14 cellular contexts compared by ENCODE assay signal in the genomic region with DNA sequence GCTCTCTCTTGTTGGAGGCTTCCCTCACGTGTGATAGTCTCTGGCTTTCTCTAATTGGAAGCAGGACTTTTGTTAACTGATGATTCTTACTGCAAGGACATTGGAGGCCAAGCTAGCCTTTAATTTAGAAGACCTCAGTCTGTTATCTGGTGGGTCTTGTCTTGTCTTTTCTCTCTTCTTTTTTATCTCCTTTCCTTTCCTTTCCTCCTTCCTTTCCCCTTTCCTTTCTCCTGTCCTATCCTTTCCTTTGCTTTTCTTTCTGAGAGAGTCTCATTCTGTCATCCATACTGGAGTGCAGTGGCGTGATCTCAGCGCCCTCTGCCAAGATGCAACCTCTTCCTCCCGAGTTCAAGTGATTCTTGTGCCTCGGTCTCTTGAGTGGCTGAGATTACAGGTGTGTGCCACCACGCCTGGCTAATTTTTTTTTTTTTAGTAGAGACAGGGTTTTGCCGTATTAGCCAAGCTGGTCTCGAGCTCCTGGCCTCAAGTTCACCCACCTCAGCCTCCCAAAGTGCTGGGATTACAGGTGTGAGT. TPM values are rescaled to one million over a fixed set of nuclear protein-coding genes. Genes with fewer than 3 reads are reported as not detected.
DNase-seq lines count a peak whose midpoint lies in the region; ATAC-seq, FAIRE-seq and TF ChIP-seq lines count a peak whose summit lies in the region.
"Had no signal": no experiment of that assay in that cellular context is flagged by ENCODE, and none has a peak within 500 bp of the region (broad histone marks: within the 10 kb centered on the region; RNA-seq: fewer than 3 reads in every experiment).

No MANE protein-coding gene starts in this region.

- no peak overlapping the region for H3K4ac ChIP-seq in mesendoderm (ENCODE audit: low read depth, low read length)

- no peaks in the 10 kb centered on the region for H3K27me3 ChIP-seq in mesendoderm (ENCODE audit: insufficient read depth, low read length, poor library complexity)
- no peaks in the 10 kb centered on the region for H3K27me3 ChIP-seq in transverse colon
- H3K27me3 ChIP-seq: BE2C had no signal

- peak overlapping the region; percentile 20 for H3K27ac Mint-ChIP-seq in endothelial cell (ENCODE audit: unreplicated experiment)
- H3K27ac Mint-ChIP-seq: CD8-positive, alpha-beta T cell had no signal

- H3K9ac ChIP-seq in mesendoderm (ENCODE audit: low read length), result no peak overlapping the region

- intact Hi-C loops in transverse colon (cut with DNase I; ENCODE audit: low total_unique reads), result no loop called here

- no peaks in the 10 kb centered on the region for H3K79me2 ChIP-seq in mesendoderm (ENCODE audit: control insufficient read depth, insufficient read depth, low read length)

- peak overlapping the region; percentile 39 for H4K8ac ChIP-seq in mesendoderm (ENCODE audit: low read depth, low read length)

- in situ Hi-C loops in transverse colon (cut with MboI; ENCODE audit: low pct_ligation_motif_present in 1 of 4, low pct_unique_long_range_greater_than_20kb in 1 of 4, low sequenced_read_pairs in 3 of 4), result loop anchor here in 2 of 4 donors (25.0 kb wide), 2 partner anchors 192 to 308 kb away; a partner anchor contains a TSS

- H2BK120ac ChIP-seq in mesendoderm (ENCODE audit: low read depth, low read length), result no peak overlapping the region

- no peak overlapping the region for H3K18ac ChIP-seq in mesendoderm (ENCODE audit: low read length)

- no peak for ATAC-seq in HG03521 (IDR thresholded peaks at IDR 0.05; ENCODE audit: unreplicated experiment)
- ATAC-seq: A549; CD8-positive, alpha-beta T cell had no signal

- no peaks in the 10 kb centered on the region for H3K27me3 Mint-ChIP-seq in endothelial cell (ENCODE audit: unreplicated experiment)

- H3K9me3 ChIP-seq in HEK293 (ENCODE audit: control insufficient read depth, insufficient read depth, low read depth, low read length) (no peaks in the 10 kb centered on the region), transverse colon (no peaks in the 10 kb centered on the region)
- H3K9me3 ChIP-seq: A549, BE2C had no signal

- H3K36me3 ChIP-seq in HEK293 (ENCODE audit: control insufficient read depth in 2 of 2, insufficient read depth in 1 of 2, low read length in 2 of 2), result peaks cover 0 to 19% of the 10 kb centered on the region in 2 experiments; a peak in 2 of 3 replicates
- H3K36me3 ChIP-seq in mesendoderm (ENCODE audit: control insufficient read depth, insufficient read depth, low read length), result no peaks in the 10 kb centered on the region
- peaks cover 0 to 5% (median 0%) of the 10 kb centered on the region in 4 donors for H3K36me3 ChIP-seq in transverse colon
- H3K36me3 ChIP-seq: BE2C had no signal

- no CpG with 5 or more reads among the region's 8 CpGs for WGBS in mesendoderm (ENCODE audit: extremely low coverage, insufficient coverage, low lambda C conversion rate)
- 82 to 95% methylated on average over 1 to 8 of the region's 8 CpGs for WGBS in transverse colon (ENCODE audit: low coverage in 1 of 2), 2 donors

- H2BK15ac ChIP-seq in mesendoderm (replicated peaks; ENCODE audit: low read depth), result no peak overlapping the region

- H3K56ac ChIP-seq in mesendoderm (ENCODE audit: low read length), result no peak overlapping the region

- no peak overlapping the region for H3K23ac ChIP-seq in mesendoderm (ENCODE audit: low read length)

- no peak overlapping the region for H3K27ac ChIP-seq in HEK293 (ENCODE audit: extremely low read depth, low read depth, low read length)
- H3K27ac ChIP-seq in mesendoderm (ENCODE audit: low read depth, low read length), result no peak overlapping the region
- H3K27ac ChIP-seq in transverse colon, result no peak overlapping the region
- H3K27ac ChIP-seq: A549, C4-2B had no signal

- no peak overlapping the region for H4K5ac ChIP-seq in mesendoderm (ENCODE audit: low read length)

- no peak for TF ChIP-seq EP300 in transverse colon (IDR thresholded peaks at IDR 0.05; ENCODE audit: low read depth)

- no peak overlapping the region for H3K4me2 ChIP-seq in mesendoderm (ENCODE audit: low read length)
- H3K4me2 ChIP-seq: A549 had no signal

- H3K4me3 ChIP-seq in HEK293 (ENCODE audit: low read depth, low read length) (no peak overlapping the region), mesendoderm (ENCODE audit: low read length) (no peak overlapping the region), transverse colon (no peak overlapping the region)
- H3K4me3 ChIP-seq: A549 had no signal

- POLR2A ChIA-PET in HEK293 (lab: Yijun Ruan, JAX), result no interaction called here

- H3K36me3 Mint-ChIP-seq in endothelial cell (ENCODE audit: low read depth, unreplicated experiment), result peaks cover 15% of the 10 kb centered on the region

- no peak for FAIRE-seq in D721Med (lab: Jason Lieb, UNC)
- FAIRE-seq: A549 had no signal

- CTCF ChIA-PET in HEK293 (lab: Yijun Ruan, JAX), result no interaction called here

- H2BK5ac ChIP-seq in mesendoderm (ENCODE audit: low read length), result no peak overlapping the region

- H3K4me3 Mint-ChIP-seq in endothelial cell (ENCODE audit: unreplicated experiment), result no peak overlapping the region
- H3K4me3 Mint-ChIP-seq: CD8-positive, alpha-beta T cell had no signal

- H3K4me1 ChIP-seq in HEK293 (ENCODE audit: control insufficient read depth, insufficient read depth, low read length) (peaks cover 12% of the 10 kb centered on the region), mesendoderm (ENCODE audit: control insufficient read depth, low read depth, low read length) (no peaks in the 10 kb centered on the region), transverse colon (peaks cover 0 to 10% (median 6%) of the 10 kb centered on the region in 4 donors)
- H3K4me1 ChIP-seq: BE2C had no signal

- no peak for TF ChIP-seq CTCF in HEK293 (tag by site-specific recombination; IDR thresholded peaks at IDR 0.05)
- TF ChIP-seq CTCF in endothelial cell (IDR thresholded peaks at IDR 0.05; ENCODE audit: unreplicated experiment), result no peak
- TF ChIP-seq CTCF in D721Med (IDR thresholded peaks at IDR 0.05; ENCODE audit: insufficient read depth, missing control alignments), result no peak
- TF ChIP-seq CTCF in transverse colon (IDR thresholded peaks at IDR 0.05), result no peak

- peaks cover 5% of the 10 kb centered on the region for H3K4me1 Mint-ChIP-seq in endothelial cell (ENCODE audit: unreplicated experiment)

- TF ChIP-seq POLR2A in transverse colon (IDR thresholded peaks at IDR 0.05), result no peak

- H3K79me1 ChIP-seq in mesendoderm (ENCODE audit: low read length), result no peaks in the 10 kb centered on the region

- DNase-seq in endothelial cell (ENCODE audit: low spot score) (no peak), mesendoderm (peak; percentile 14), D721Med (ENCODE audit: insufficient read length, low spot score) (no peak), transverse colon (no peak), dedifferentiated amniotic fluid mesenchymal stem cell (ENCODE audit: extremely low spot score) (no peak)
- DNase-seq: BE2C; CD8-positive, alpha-beta T cell; COR-L47; IMR-90; KBM-7 had no signal

- H2AK5ac ChIP-seq in mesendoderm (ENCODE audit: low read length), result no peak overlapping the region

- no peaks in the 10 kb centered on the region for H3K9me3 Mint-ChIP-seq in endothelial cell (ENCODE audit: unreplicated experiment)
- H3K9me3 Mint-ChIP-seq: CD8-positive, alpha-beta T cell had no signal

TF ChIP-seq in HEK293, 187 proteins besides CTCF, POLR2A, EP300 and RAD21:
- TF ChIP-seq SCRT2 (tag by site-specific recombination; IDR thresholded peaks at IDR 0.05), result no peak
- TF ChIP-seq PRDM1 (tag by site-specific recombination; IDR thresholded peaks at IDR 0.05), result peak; percentile 96

RNA-seq across cellular contexts. Expression of a gene that starts 18.1 kb away (rescaled TPM):
- 75.5 TPM for total RNA-seq in endothelial cell (ENCODE audit: unreplicated experiment)
- 21.5 TPM for polyA plus RNA-seq in mesendoderm (2013, experiment 1 of 2)
- polyA plus RNA-seq in mesendoderm (2013, experiment 2 of 2), result 22.0 TPM
- total RNA-seq in transverse colon, result 10 to 100 TPM; 30.0 to 99.5 (median 31.7) TPM

RNA-seq across cellular contexts. Expression of a gene that starts 40.2 kb away (rescaled TPM):
- total RNA-seq in endothelial cell (ENCODE audit: unreplicated experiment), result 9.3 TPM
- polyA plus RNA-seq in mesendoderm (2013, experiment 1 of 2), result 42.5 TPM
- polyA plus RNA-seq in mesendoderm (2013, experiment 2 of 2), result 41.3 TPM
- total RNA-seq in transverse colon, result 100 to 1,000 TPM in 3 of 4 donors, 10 to 100 TPM in 1; 70.3 to 150 (median 141) TPM
